In genomic region chr3:197397812-197398211, GRCh38 we compare ENCODE assay signal across 2 cellular contexts.
TF ChIP-seq lines count a peak whose summit lies in the region.

No MANE protein-coding gene starts in this region.

TF ChIP-seq in IMR-90, 13 proteins besides CTCF, POLR2A, EP300 and RAD21:
- TF ChIP-seq SMC3 (IDR thresholded peaks at IDR 0.05; ENCODE audit: low read depth, low read length) = no peak
- TF ChIP-seq RFX5 (IDR thresholded peaks at IDR 0.05; ENCODE audit: low read depth, low read length) = no peak
- no peak for TF ChIP-seq FOS (IDR thresholded peaks at IDR 0.05; ENCODE audit: low read depth, low read length)
- TF ChIP-seq MAFK (IDR thresholded peaks at IDR 0.05; ENCODE audit: low read depth, low read length) = no peak
- no peak for TF ChIP-seq NFE2L2 (IDR thresholded peaks at IDR 0.05; ENCODE audit: low read depth, low read length)
- TF ChIP-seq RCOR1 (IDR thresholded peaks at IDR 0.05; ENCODE audit: insufficient replicate concordance, low read length) = no peak
- TF ChIP-seq BHLHE40 (IDR thresholded peaks at IDR 0.05; ENCODE audit: low read depth, low read length) = no peak
- no peak for TF ChIP-seq CEBPB (IDR thresholded peaks at IDR 0.05; ENCODE audit: low read depth, low read length)
- TF ChIP-seq MAZ (IDR thresholded peaks at IDR 0.05; ENCODE audit: borderline replicate concordance, low read depth, low read length) = no peak
- no peak for TF ChIP-seq CHD1 (IDR thresholded peaks at IDR 0.05; ENCODE audit: low read depth, low read length)
- no peak for TF ChIP-seq USF2 (IDR thresholded peaks at IDR 0.05; ENCODE audit: low read depth, low read length)
- TF ChIP-seq MXI1 (IDR thresholded peaks at IDR 0.05; ENCODE audit: borderline replicate concordance, low read depth, low read length) = no peak
- TF ChIP-seq ELK1 (IDR thresholded peaks at IDR 0.05; ENCODE audit: borderline replicate concordance, low read depth, low read length) = no peak

TF ChIP-seq in H1, 55 proteins besides CTCF, POLR2A, EP300 and RAD21:
- TF ChIP-seq BACH1 (IDR thresholded peaks at IDR 0.05; ENCODE audit: low read length) (no peak), CHD1 (IDR thresholded peaks at IDR 0.05; ENCODE audit: low read depth, low read length) (no peak), GTF2F1 (IDR thresholded peaks at IDR 0.05; ENCODE audit: borderline replicate concordance, low read depth, low read length) (no peak), TCF12 (IDR thresholded peaks at IDR 0.05; ENCODE audit: low read depth, low read length) (no peak), KDM1A (IDR thresholded peaks at IDR 0.05; ENCODE audit: borderline replicate concordance, low read length) (no peak), SIRT6 (IDR thresholded peaks at IDR 0.05; ENCODE audit: low read length) (no peak), RNF2 (IDR thresholded peaks at IDR 0.05; ENCODE audit: borderline replicate concordance, low read depth, low read length, missing control alignments, poor library complexity, severe bottlenecking) (no peak)
